1 cellular context compared by ENCODE assay signal in the genomic region with DNA sequence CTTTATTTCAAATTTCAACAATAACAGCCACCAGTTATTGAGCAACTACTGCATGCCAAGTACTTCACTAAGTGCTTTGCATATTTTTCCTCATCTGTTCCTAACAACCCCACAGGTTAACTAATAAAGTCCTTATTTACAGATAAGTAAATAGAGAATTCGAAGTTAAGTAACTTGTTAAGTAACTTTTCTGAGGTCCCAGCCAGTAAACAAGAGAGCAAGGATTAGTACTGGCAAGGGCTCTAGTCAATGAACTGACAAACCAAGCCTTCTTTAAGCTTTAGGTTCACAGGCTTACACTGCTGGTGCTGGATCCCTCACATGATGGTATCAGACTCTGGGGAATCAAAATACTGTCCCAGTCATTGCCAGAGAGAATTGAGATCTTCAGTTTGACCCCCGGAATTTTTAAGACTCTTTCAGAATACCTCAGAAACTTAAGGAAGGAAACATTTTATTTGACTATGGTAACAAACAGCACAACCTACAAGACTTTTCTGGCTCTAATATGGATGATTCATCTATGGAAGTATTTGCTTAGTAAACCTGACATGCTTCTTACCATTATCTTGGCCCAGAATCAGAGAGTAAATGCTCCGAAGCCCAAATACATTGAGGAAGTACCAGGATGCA.
TF ChIP-seq lines count a peak whose summit lies in the region.

No MANE protein-coding gene starts in this region.

TF ChIP-seq in endothelial cell of umbilical vein, 7 proteins besides CTCF, POLR2A, EP300 and RAD21:
- TF ChIP-seq FOS (IDR thresholded peaks at IDR 0.05; ENCODE audit: borderline replicate concordance, insufficient read depth, low read length): peak; percentile 45
- no peak for TF ChIP-seq MAX (IDR thresholded peaks at IDR 0.05; ENCODE audit: insufficient read depth, insufficient read length)
- TF ChIP-seq GATA2 (IDR thresholded peaks at IDR 0.05; ENCODE audit: insufficient read depth, insufficient read length, low read depth, low read length): peak; percentile 71
